In the genomic region with DNA sequence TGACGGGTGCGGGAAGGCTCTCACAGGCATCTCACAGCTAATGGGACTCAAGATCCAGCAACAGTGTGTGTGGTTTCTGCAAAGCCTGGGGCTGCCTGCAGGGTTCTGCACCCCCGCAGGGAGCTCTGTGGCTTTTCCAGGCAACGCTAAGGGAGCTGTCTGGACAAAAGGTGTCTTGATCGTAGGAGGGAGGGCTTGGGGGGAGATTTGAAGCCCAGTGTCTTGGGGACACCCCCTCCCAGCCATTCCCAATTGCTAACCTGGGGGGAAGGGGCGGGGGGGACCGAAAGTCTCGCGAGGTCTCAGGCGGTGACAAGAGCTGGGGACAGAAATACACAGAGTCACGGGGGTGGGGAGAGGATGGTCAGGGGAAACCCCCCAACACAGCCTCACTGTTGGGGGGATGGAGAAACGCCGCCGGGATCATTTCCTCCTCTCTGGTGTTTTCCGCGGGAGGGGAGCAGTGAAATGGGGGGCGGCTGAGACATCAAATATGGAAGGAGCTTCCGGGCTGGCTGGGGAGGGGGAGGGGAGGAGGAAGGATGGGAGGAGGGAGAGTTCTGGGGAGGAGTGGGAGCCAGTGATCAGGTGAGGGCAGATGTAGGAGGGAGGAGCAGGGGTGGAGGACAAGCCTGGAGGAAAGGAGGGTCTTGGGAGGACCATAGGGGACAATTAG, we compare ENCODE assay signal across 9 cellular contexts. TPM values are rescaled to one million over a fixed set of nuclear protein-coding genes. Genes with fewer than 3 reads are reported as not detected.
A peak's percentile ranks its signal among the peaks of the same experiment; 100 is the strongest.
DNase-seq lines count a peak whose midpoint lies in the region; ATAC-seq and TF ChIP-seq lines count a peak whose summit lies in the region.
"Had no signal": no experiment of that assay in that cellular context is flagged by ENCODE, and none has a peak within 500 bp of the region (broad histone marks: within the 10 kb centered on the region; RNA-seq: fewer than 3 reads in every experiment).

No MANE protein-coding gene starts in this region.

- H3K4me3 Mint-ChIP-seq in activated B cell treated with CpG ODN at 0.5 μM for 24 hours, result peak overlapping the region; percentile 52

- H3K9ac ChIP-seq in ES-I3 (ENCODE audit: low read depth, low read length), result peak overlapping the region; percentile 71

- intact Hi-C loops in activated B cell treated with CpG ODN at 0.5 μM for 24 hours (cut with micrococcal nuclease), result no loop called here
- intact Hi-C loops in PC-9 (cut with micrococcal nuclease; ENCODE audit: unreplicated experiment), result no loop called here

- DNase-seq in activated B cell treated with CpG ODN at 0.5 μM for 24 hours (no peak), PC-9 (no peak), mesenteric fat pad (ENCODE audit: low spot score) (no peak)

- H3K4me1 Mint-ChIP-seq in activated B cell treated with CpG ODN at 0.5 μM for 24 hours, result peaks cover 25% of the 10 kb centered on the region

- 17 to 34% methylated on average over 4 to 6 of the region's 18 CpGs for WGBS in mesodermal cell (ENCODE audit: insufficient coverage in 2 of 2), 2 experiments

- H3K27me3 Mint-ChIP-seq in activated B cell treated with CpG ODN at 0.5 μM for 24 hours, result peaks cover 33% of the 10 kb centered on the region

- H3K4me1 ChIP-seq in ES-I3 (ENCODE audit: insufficient read depth, low read length) (peaks cover 5% of the 10 kb centered on the region; the same call in 1 of the 2 replicates), mesodermal cell (ENCODE audit: control insufficient read depth, insufficient read depth, low read length, poor library complexity, severe bottlenecking) (no peaks in the 10 kb centered on the region), PC-9 (replicated peaks; ENCODE audit: insufficient read depth) (0 out of 2 replicates have a peak, but pooled peaks cover 3% of the 10 kb centered on the region)

- H3K36me3 ChIP-seq in ES-I3 (ENCODE audit: insufficient read depth, low read length) (no peaks in the 10 kb centered on the region), mesodermal cell (ENCODE audit: control insufficient read depth, insufficient read depth, low read length) (no peaks in the 10 kb centered on the region), PC-9 (ENCODE audit: low read depth) (no peaks in the 10 kb centered on the region)

- H3K9me2 ChIP-seq in PC-9 (ENCODE audit: insufficient read depth), result no peaks in the 10 kb centered on the region

- no peak for TF ChIP-seq EP300 in Ishikawa (IDR thresholded peaks at IDR 0.05; ENCODE audit: borderline replicate concordance)

- H3K9me3 Mint-ChIP-seq in activated B cell treated with CpG ODN at 0.5 μM for 24 hours, result no peaks in the 10 kb centered on the region

- H3K4me2 ChIP-seq in PC-9, result no peak overlapping the region

- CTCF ChIA-PET in activated B cell treated with CpG ODN at 0.5 μM for 24 hours (lab: Charles Lee) (no interaction called here), PC-9 (lab: Charles Lee) (no interaction called here)

- BruUV-seq in PC-9 (replicated peaks; lab: Mats Ljungman, UMichigan), result no TSS peak

- H3K9me3 ChIP-seq in ES-I3 (ENCODE audit: control insufficient read depth, insufficient read depth, low read length), result no peaks in the 10 kb centered on the region
- H3K9me3 ChIP-seq in mesodermal cell (ENCODE audit: control insufficient read depth, low read length), result no peaks in the 10 kb centered on the region
- no peaks in the 10 kb centered on the region for H3K9me3 ChIP-seq in PC-9 (ENCODE audit: insufficient read depth, low read depth)

- no peaks in the 10 kb centered on the region for H3K79me2 ChIP-seq in PC-9 (ENCODE audit: low read depth)

- H3K27ac ChIP-seq in mesodermal cell (ENCODE audit: low read depth, low read length, severe bottlenecking) (no peak overlapping the region), PC-9 (no peak overlapping the region)

- ATAC-seq in activated B cell treated with CpG ODN at 0.5 μM for 24 hours (ENCODE audit: low read depth) (peak; percentile 58), GM19351 (IDR thresholded peaks at IDR 0.05; ENCODE audit: unreplicated experiment) (no peak), GM18511 (IDR thresholded peaks at IDR 0.05; ENCODE audit: unreplicated experiment) (no peak)

- 0 out of 2 replicates have a peak, but pooled peaks have one; percentile 3 for TF ChIP-seq RAD21 in Ishikawa (IDR thresholded peaks at IDR 0.05; ENCODE audit: low read depth)

- peaks cover 9% of the 10 kb centered on the region; the same call in 1 of the 2 replicates for H3K27me3 ChIP-seq in PC-9 (ENCODE audit: insufficient read depth, low read depth)

- no peak for TF ChIP-seq CTCF in activated B cell treated with CpG ODN at 0.5 μM for 24 hours (IDR thresholded peaks at IDR 0.05)
- no peak for TF ChIP-seq CTCF in PC-9 (conservative IDR thresholded peaks at IDR 0.05)

- H3K27ac Mint-ChIP-seq in activated B cell treated with CpG ODN at 0.5 μM for 24 hours, result no peak overlapping the region

- peaks cover 5% of the 10 kb centered on the region; the same call in 1 of the 2 replicates for H4K20me1 ChIP-seq in PC-9 (ENCODE audit: insufficient read depth)

- POLR2A ChIA-PET in activated B cell treated with CpG ODN at 0.5 μM for 24 hours (lab: Charles Lee) (interaction anchor here (0.6 to 1.5 kb wide), 8 partner anchors 10 to 794 kb away, joined by 3 to 24 read pairs (median 6); a partner anchor contains a TSS), PC-9 (lab: Charles Lee; ENCODE audit: unreplicated experiment) (interaction anchor here (0.9 kb wide), 1 partner anchor 10 kb away, joined by 3 read pairs; no protein-coding TSS in a partner anchor)

- H3K36me3 Mint-ChIP-seq in activated B cell treated with CpG ODN at 0.5 μM for 24 hours (ENCODE audit: low read depth), result peaks cover 7% of the 10 kb centered on the region

- H3K4me3 ChIP-seq in mesodermal cell (ENCODE audit: extremely low read depth, insufficient read depth, low read length, poor library complexity, severe bottlenecking) (peak overlapping the region; percentile 31), PC-9 (no peak overlapping the region)

- H3F3A ChIP-seq in PC-9 (ENCODE audit: insufficient read depth, low read depth), result peaks cover 10% of the 10 kb centered on the region; the same call in 1 of the 2 replicates

- no peak overlapping the region for H2AFZ ChIP-seq in PC-9

TF ChIP-seq in Ishikawa, 13 proteins besides CTCF, POLR2A, EP300 and RAD21:
- TF ChIP-seq, protein P1, sequence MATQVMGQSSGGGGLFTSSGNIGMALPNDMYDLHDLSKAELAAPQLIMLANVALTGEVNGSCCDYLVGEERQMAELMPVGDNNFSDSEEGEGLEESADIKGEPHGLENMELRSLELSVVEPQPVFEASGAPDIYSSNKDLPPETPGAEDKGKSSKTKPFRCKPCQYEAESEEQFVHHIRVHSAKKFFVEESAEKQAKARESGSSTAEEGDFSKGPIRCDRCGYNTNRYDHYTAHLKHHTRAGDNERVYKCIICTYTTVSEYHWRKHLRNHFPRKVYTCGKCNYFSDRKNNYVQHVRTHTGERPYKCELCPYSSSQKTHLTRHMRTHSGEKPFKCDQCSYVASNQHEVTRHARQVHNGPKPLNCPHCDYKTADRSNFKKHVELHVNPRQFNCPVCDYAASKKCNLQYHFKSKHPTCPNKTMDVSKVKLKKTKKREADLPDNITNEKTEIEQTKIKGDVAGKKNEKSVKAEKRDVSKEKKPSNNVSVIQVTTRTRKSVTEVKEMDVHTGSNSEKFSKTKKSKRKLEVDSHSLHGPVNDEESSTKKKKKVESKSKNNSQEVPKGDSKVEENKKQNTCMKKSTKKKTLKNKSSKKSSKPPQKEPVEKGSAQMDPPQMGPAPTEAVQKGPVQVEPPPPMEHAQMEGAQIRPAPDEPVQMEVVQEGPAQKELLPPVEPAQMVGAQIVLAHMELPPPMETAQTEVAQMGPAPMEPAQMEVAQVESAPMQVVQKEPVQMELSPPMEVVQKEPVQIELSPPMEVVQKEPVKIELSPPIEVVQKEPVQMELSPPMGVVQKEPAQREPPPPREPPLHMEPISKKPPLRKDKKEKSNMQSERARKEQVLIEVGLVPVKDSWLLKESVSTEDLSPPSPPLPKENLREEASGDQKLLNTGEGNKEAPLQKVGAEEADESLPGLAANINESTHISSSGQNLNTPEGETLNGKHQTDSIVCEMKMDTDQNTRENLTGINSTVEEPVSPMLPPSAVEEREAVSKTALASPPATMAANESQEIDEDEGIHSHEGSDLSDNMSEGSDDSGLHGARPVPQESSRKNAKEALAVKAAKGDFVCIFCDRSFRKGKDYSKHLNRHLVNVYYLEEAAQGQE (IDR thresholded peaks at IDR 0.05; ENCODE audit: low read depth), result no peak
- TF ChIP-seq CREB1 (IDR thresholded peaks at IDR 0.05; ENCODE audit: low read depth), result no peak
- TF ChIP-seq TAF1 (IDR thresholded peaks at IDR 0.05; ENCODE audit: low read depth), result 0 out of 2 replicates have a peak, but pooled peaks have one; percentile 16
- TF ChIP-seq, protein P2, sequence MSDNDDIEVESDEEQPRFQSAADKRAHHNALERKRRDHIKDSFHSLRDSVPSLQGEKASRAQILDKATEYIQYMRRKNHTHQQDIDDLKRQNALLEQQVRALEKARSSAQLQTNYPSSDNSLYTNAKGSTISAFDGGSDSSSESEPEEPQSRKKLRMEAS (IDR thresholded peaks at IDR 0.05), result no peak
- TF ChIP-seq NFIC (IDR thresholded peaks at IDR 0.05), result no peak
- TF ChIP-seq EGR1 (IDR thresholded peaks at IDR 0.05), result no peak
- TF ChIP-seq FOXM1 (IDR thresholded peaks at IDR 0.05; ENCODE audit: borderline replicate concordance, low read depth), result no peak
- peak; percentile 67 for TF ChIP-seq ZBTB7A (IDR thresholded peaks at IDR 0.05; ENCODE audit: low read depth)
- no peak for TF ChIP-seq TEAD4 (IDR thresholded peaks at IDR 0.05)
- TF ChIP-seq CEBPB (IDR thresholded peaks at IDR 0.05), result no peak
- TF ChIP-seq, protein P3, sequence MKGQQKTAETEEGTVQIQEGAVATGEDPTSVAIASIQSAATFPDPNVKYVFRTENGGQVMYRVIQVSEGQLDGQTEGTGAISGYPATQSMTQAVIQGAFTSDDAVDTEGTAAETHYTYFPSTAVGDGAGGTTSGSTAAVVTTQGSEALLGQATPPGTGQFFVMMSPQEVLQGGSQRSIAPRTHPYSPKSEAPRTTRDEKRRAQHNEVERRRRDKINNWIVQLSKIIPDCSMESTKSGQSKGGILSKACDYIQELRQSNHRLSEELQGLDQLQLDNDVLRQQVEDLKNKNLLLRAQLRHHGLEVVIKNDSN (IDR thresholded peaks at IDR 0.05), result no peak
- TF ChIP-seq YY1 (IDR thresholded peaks at IDR 0.05; ENCODE audit: low read depth), result peak; percentile 60; the same call in 1 of the 2 replicates

RNA-seq across cellular contexts. Expression of a gene that starts 13.3 kb away (rescaled TPM):
- total RNA-seq in activated B cell treated with CpG ODN at 0.5 μM for 24 hours (34.5 and 44.3 TPM in 2 replicates), PC-9 (2021) (9.0 and 9.4 TPM in 2 replicates), mesenteric fat pad (1.6 TPM)
- polyA plus RNA-seq in mesodermal cell (2013, experiment 1 of 2), result 4.1 TPM
- polyA plus RNA-seq in mesodermal cell (2013, experiment 2 of 2), result 2.7 TPM
- total RNA-seq: HT1080 had no signal

RNA-seq across cellular contexts. Expression of a gene that starts 49.5 kb away (rescaled TPM):
- total RNA-seq in activated B cell treated with CpG ODN at 0.5 μM for 24 hours, result 1.4 and 2.4 TPM in 2 replicates
- 0.37 TPM for polyA plus RNA-seq in mesodermal cell (2013, experiment 1 of 2)
- polyA plus RNA-seq in mesodermal cell (2013, experiment 2 of 2), result 0.46 TPM
- total RNA-seq in PC-9 (2021), result 1.7 and 1.8 TPM in 2 replicates
- 0.22 TPM for total RNA-seq in mesenteric fat pad
- total RNA-seq: HT1080 had no signal
